In the genomic region with DNA sequence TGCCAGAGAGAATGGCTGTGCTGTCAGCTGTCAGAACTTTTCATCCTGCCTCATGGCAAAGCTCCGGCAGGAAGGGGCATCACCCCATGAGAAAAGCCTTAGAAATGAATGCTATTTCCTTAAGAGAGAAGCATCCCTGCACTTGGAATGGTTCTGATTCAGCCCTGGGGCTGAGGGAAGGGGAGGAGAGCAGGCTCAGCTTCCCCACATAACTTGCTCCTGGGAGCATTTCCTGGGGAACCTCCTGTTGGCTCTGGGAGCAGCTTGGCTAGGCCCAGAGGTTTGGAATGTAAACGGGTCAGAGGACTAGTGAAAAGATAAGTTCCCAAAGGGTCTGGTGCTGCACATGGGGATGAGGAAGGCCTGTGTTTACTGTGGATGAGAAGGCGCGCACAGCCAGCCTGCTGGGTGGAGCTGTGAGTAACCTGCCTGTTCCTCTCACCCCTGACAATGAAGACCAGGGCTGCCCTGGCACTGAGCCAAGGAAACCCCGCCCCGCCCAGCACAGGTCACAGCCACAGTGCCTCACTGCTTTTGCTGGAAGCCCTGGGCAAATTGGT, we compare ENCODE assay signal across 8 cellular contexts. TPM values are rescaled to one million over a fixed set of nuclear protein-coding genes. Genes with fewer than 3 reads are reported as not detected.
A peak's percentile ranks its signal among the peaks of the same experiment; 100 is the strongest.
DNase-seq lines count a peak whose midpoint lies in the region; ATAC-seq and TF ChIP-seq lines count a peak whose summit lies in the region.
"Had no signal": no experiment of that assay in that cellular context is flagged by ENCODE, and none has a peak within 500 bp of the region (broad histone marks: within the 10 kb centered on the region; RNA-seq: fewer than 3 reads in every experiment).

No MANE protein-coding gene starts in this region.

- no peaks in the 10 kb centered on the region for H4K20me1 ChIP-seq in HCT116 (ENCODE audit: insufficient read depth)

- peak overlapping the region; percentile 81 for H2AFZ ChIP-seq in HCT116 (ENCODE audit: low read depth, low read length, poor library complexity, severe bottlenecking)

- no peak for TF ChIP-seq POLR2A in HCT116 (IDR thresholded peaks at IDR 0.05; ENCODE audit: borderline replicate concordance, extremely low read depth, insufficient read depth, insufficient read length)
- no peak for TF ChIP-seq POLR2A in prostate gland (IDR thresholded peaks at IDR 0.05)

- peaks cover 13 to 19% of the 10 kb centered on the region in 2 experiments for H3K4me1 ChIP-seq in HCT116 (ENCODE audit: control insufficient read depth in 1 of 2, insufficient read depth in 2 of 2, low read length in 2 of 2)
- H3K4me1 ChIP-seq in prostate gland (replicated peaks) = no peaks in the 10 kb centered on the region

- no peak for TF ChIP-seq CTCF in HCT116 (IDR thresholded peaks at IDR 0.05 in 2 of 3, conservative IDR thresholded peaks at IDR 0.05 in 1 of 3; ENCODE audit: borderline replicate concordance in 1 of 3, insufficient read depth in 1 of 3, low read depth in 2 of 3, low read length in 2 of 3)
- no peak for TF ChIP-seq CTCF in fibroblast of mammary gland (conservative IDR thresholded peaks at IDR 0.05; ENCODE audit: control insufficient read depth, insufficient read depth, low read depth, low read length)
- TF ChIP-seq CTCF in prostate gland (IDR thresholded peaks at IDR 0.05) = no peak

- RAD21 ChIA-PET in HCT116 (lab: Charles Lee; ENCODE audit: low non-redundant PET in 1 of 2, low total read pairs in 2 of 2, uncharacterized antibody in 2 of 2, unreplicated experiment in 2 of 2) = no interaction called here

- H3K79me2 ChIP-seq in HCT116 (ENCODE audit: insufficient read depth, low read length) = no peaks in the 10 kb centered on the region

- H3K27me3 ChIP-seq in HCT116 (ENCODE audit: insufficient read depth, low read length) (peaks cover 14% of the 10 kb centered on the region), prostate gland (replicated peaks; ENCODE audit: insufficient read depth) (no peaks in the 10 kb centered on the region)

- no TSS peak for BruUV-seq in HCT116 (replicated peaks; lab: Mats Ljungman, UMichigan)

- H3K4me2 ChIP-seq in HCT116 (ENCODE audit: low read length) = peak overlapping the region; percentile 40

- H3K9me2 ChIP-seq in HCT116 (ENCODE audit: insufficient read depth) = no peaks in the 10 kb centered on the region

- intact Hi-C loops in HCT116 (cut with micrococcal nuclease) (no loop called here), prostate gland (cut with DNase I) (loop anchor here (2.0 to 10.0 kb wide), 2 partner anchors 16 to 76 kb away; no protein-coding TSS in a partner anchor)

- ATAC-seq in HCT116 (peak; percentile 90), HG02642 (IDR thresholded peaks at IDR 0.05; ENCODE audit: poor library complexity, unreplicated experiment) (no peak)

- TF ChIP-seq RAD21 in HCT116 (IDR thresholded peaks at IDR 0.05; ENCODE audit: low read depth) = no peak

- peak; percentile 21 for DNase-seq in HCT116 (ENCODE audit: low read depth, low spot score)
- peak; percentile 63 for DNase-seq in NCI-H510A (lab: John Stamatoyannopoulos, UW)
- peak; percentile 46 for DNase-seq in activated T-cell treated with anti-CD3 and anti-CD28 coated beads for 1 hour (ENCODE audit: low read depth)
- DNase-seq in fibroblast of mammary gland (ENCODE audit: low read depth) = peak; percentile 79
- peak; percentile 39 for DNase-seq in prostate gland (ENCODE audit: low spot score)
- no peak for DNase-seq in occipital lobe (lab: John Stamatoyannopoulos, UW)

- H3K9ac ChIP-seq in HCT116 (ENCODE audit: low read length) = no peak overlapping the region

- H3K9me3 ChIP-seq in HCT116 (ENCODE audit: control insufficient read depth in 1 of 2, insufficient read depth in 1 of 2, low read depth in 1 of 2, low read length in 2 of 2) = no peaks in the 10 kb centered on the region
- no peaks in the 10 kb centered on the region for H3K9me3 ChIP-seq in prostate gland

- H3K36me3 ChIP-seq in HCT116 (ENCODE audit: control insufficient read depth in 1 of 2, insufficient read depth in 2 of 2, low read length in 2 of 2) (no peaks in the 10 kb centered on the region), prostate gland (no peaks in the 10 kb centered on the region)

- 14% methylated on average over 6 of the region's 6 CpGs for WGBS in prostate gland

- CTCF ChIA-PET in HCT116 (lab: Charles Lee) = interaction anchor here (0.6 to 0.7 kb wide), 2 partner anchors 14 to 213 kb away, joined by 3 to 4 read pairs; no protein-coding TSS in a partner anchor

- POLR2A ChIA-PET in HCT116 (lab: Charles Lee) = no interaction called here

- H3K4me3 ChIP-seq in HCT116 (replicated peaks in 1 of 2; ENCODE audit: low read depth in 1 of 2, low read length in 2 of 2) (no peak overlapping the region), fibroblast of mammary gland (ENCODE audit: control insufficient read depth, low read depth, low read length) (no peak overlapping the region), prostate gland (no peak overlapping the region)

- H3K27ac ChIP-seq in HCT116 (ENCODE audit: low read depth, low read length) (no peak overlapping the region), prostate gland (peak overlapping the region; percentile 46 to 78)

TF ChIP-seq in HCT116, 20 proteins besides CTCF, POLR2A, EP300 and RAD21:
- peak; percentile 52 for TF ChIP-seq POLR2AphosphoS5 (IDR thresholded peaks at IDR 0.05; ENCODE audit: low read depth, low read length)
- TF ChIP-seq, protein P1, sequence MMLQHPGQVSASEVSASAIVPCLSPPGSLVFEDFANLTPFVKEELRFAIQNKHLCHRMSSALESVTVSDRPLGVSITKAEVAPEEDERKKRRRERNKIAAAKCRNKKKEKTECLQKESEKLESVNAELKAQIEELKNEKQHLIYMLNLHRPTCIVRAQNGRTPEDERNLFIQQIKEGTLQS (IDR thresholded peaks at IDR 0.05) = no peak
TF ChIP-seq in HCT116: peak in this region for 1.

RNA-seq across cellular contexts. Expression of a gene that starts 5.0 kb away (rescaled TPM):
- total RNA-seq in HCT116 (2021; ENCODE audit: unreplicated experiment) (0.10 TPM), prostate gland (10 to 100 TPM; 17.9 to 43.2 TPM), occipital lobe (0.16 TPM)
- polyA plus RNA-seq in HCT116 (2012) = not detected in 2 replicates
- total RNA-seq: T-helper 2 cell treated with Interferon-gamma antibody and Interleukin-4, amounts not matched to agents 100 ng/mL and 5 ng/mL, for 36 hours had no signal

RNA-seq across cellular contexts. Expression of a gene that starts 13.3 kb away (rescaled TPM):
- total RNA-seq in HCT116 (2021; ENCODE audit: unreplicated experiment) = not detected
- polyA plus RNA-seq in HCT116 (2012) = not detected in 2 replicates
- total RNA-seq in prostate gland = not detected
- total RNA-seq in occipital lobe = not detected
- total RNA-seq: T-helper 2 cell treated with Interferon-gamma antibody and Interleukin-4, amounts not matched to agents 100 ng/mL and 5 ng/mL, for 36 hours had no signal

Comparison
In these comparisons a context has a peak if more than half of its experiments do, and no peak if none do; other contexts are left out.
1. RNA of a gene that starts 5.0 kb away (total RNA-seq): 17.9 to 43.2 TPM in prostate gland; 0.16 TPM in occipital lobe (single experiment) and 0.10 TPM in HCT116 (single experiment); every median in the first group is over 10 times any median in the second.